Comparison of ENCODE assay signal across 9 cellular contexts in the genomic region with DNA sequence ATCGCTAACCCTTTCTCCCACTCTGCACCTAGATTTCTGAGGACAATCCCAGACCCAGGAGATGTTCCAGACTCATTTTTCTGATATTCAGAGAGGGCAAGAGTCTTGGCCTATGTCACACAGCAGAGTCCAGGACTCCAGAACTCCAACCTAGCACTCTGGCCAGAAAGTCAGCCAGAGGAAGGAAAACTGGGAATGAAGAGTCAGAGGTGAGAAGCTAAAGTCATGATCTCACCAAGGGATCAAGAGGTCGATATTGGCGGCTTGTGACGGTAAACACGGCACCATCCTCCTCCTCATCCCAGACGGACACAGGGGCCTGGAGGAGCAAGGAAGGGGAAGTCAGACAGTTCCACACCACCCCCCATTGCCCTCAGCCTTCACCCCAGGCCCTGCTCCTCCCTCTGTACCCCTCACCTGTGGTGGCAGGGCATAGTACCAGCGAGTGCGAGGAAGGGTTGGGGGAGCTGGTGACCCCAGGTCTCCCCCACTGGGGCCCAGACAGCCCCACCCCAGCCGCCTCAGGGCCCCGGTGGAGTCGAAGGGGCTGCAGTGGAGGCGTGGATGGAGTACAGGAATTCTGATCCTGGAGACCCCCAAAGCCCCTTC. TPM values are rescaled to one million over a fixed set of nuclear protein-coding genes. Genes with fewer than 3 reads are reported as not detected.
DNase-seq lines count a peak whose midpoint lies in the region; ATAC-seq and TF ChIP-seq lines count a peak whose summit lies in the region.
"Had no signal": no experiment of that assay in that cellular context is flagged by ENCODE, and none has a peak within 500 bp of the region (broad histone marks: within the 10 kb centered on the region; RNA-seq: fewer than 3 reads in every experiment).

No MANE protein-coding gene starts in this region.

- POLR2A ChIA-PET in T-cell (lab: Charles Lee): interaction anchor here (1.2 to 1.9 kb wide), 2 partner anchors 12 to 15 kb away, joined by 4 to 6 read pairs; no protein-coding TSS in a partner anchor

- H4K20me1 ChIP-seq in DOHH2 (ENCODE audit: control insufficient read depth, insufficient read depth, low read depth, low read length): no peaks in the 10 kb centered on the region

- peaks cover 17% of the 10 kb centered on the region for H3F3A ChIP-seq in DOHH2 (ENCODE audit: control insufficient read depth, insufficient read depth)

- H3K9me2 ChIP-seq in DOHH2 (replicated peaks; ENCODE audit: control insufficient read depth, low read length): no peaks in the 10 kb centered on the region

- peaks cover 35% of the 10 kb centered on the region for H3K79me2 ChIP-seq in DOHH2 (ENCODE audit: control insufficient read depth, low read length)

- H3K36me3 ChIP-seq in DOHH2 (ENCODE audit: control insufficient read depth, low read length) (peaks cover 60% of the 10 kb centered on the region), prostate gland (peaks cover 0 to 3% of the 10 kb centered on the region in 2 donors)

- H3K9me3 Mint-ChIP-seq in T-cell: no peaks in the 10 kb centered on the region

- TF ChIP-seq POLR2A in prostate gland (IDR thresholded peaks at IDR 0.05): no peak

- peak overlapping the region; percentile 98 for H3K4me2 ChIP-seq in DOHH2 (ENCODE audit: low read length)

- DNase-seq in T-cell (no peak), fibroblast of pulmonary artery (ENCODE audit: low read depth) (no peak), prostate gland (ENCODE audit: low spot score) (no peak), NCI-H510A (lab: John Stamatoyannopoulos, UW) (no peak), G401 (ENCODE audit: low spot score) (no peak)
- DNase-seq: activated CD8-positive, alpha-beta memory T cell treated with anti-CD3 and anti-CD28 coated beads, Interleukin-2, amount 50 U/mL, for 4 hours had no signal

- peak overlapping the region; percentile 53 to 99 (median 63) for H3K4me3 Mint-ChIP-seq in T-cell

- CTCF ChIA-PET in T-cell (lab: Charles Lee): interaction anchor here in 1 of 2 donors (0.6 to 1.2 kb wide), 3 partner anchors 8 to 102 kb away, joined by 3 to 6 read pairs (median 3); a partner anchor contains a TSS

- H3K27me3 ChIP-seq in DOHH2 (ENCODE audit: control insufficient read depth, low read length): no peaks in the 10 kb centered on the region
- H3K27me3 ChIP-seq in prostate gland (replicated peaks; ENCODE audit: insufficient read depth): no peaks in the 10 kb centered on the region

- peak overlapping the region; percentile 95 for H3K4me3 ChIP-seq in DOHH2 (ENCODE audit: low read length)
- H3K4me3 ChIP-seq in fibroblast of pulmonary artery (replicated peaks; ENCODE audit: low read depth, low read length): peak overlapping the region; percentile 81
- peak overlapping the region; percentile 64 to 70 for H3K4me3 ChIP-seq in prostate gland

- intact Hi-C loops in prostate gland (cut with DNase I): no loop called here

- peak overlapping the region; percentile 85 to 87 for H3K27ac Mint-ChIP-seq in T-cell

- in situ Hi-C loops in G401 (cut with HindIII; ENCODE audit: low sequenced_read_pairs): no loop called here

- H3K4me1 Mint-ChIP-seq in T-cell: peaks cover 29 to 51% (median 37%) of the 10 kb centered on the region in 3 donors

- peaks cover 32% of the 10 kb centered on the region for H3K36me3 Mint-ChIP-seq in T-cell

- TF ChIP-seq CTCF in DOHH2 (IDR thresholded peaks at IDR 0.05; ENCODE audit: low read depth, low read length, poor library complexity, severe bottlenecking): no peak
- TF ChIP-seq CTCF in fibroblast of pulmonary artery (IDR thresholded peaks at IDR 0.05; ENCODE audit: low read length, missing control alignments): no peak
- TF ChIP-seq CTCF in prostate gland (IDR thresholded peaks at IDR 0.05): no peak

- H3K4me1 ChIP-seq in DOHH2 (ENCODE audit: control insufficient read depth, low read length) (peaks cover 20% of the 10 kb centered on the region), prostate gland (replicated peaks) (peaks cover 4% of the 10 kb centered on the region)

- H3K27ac ChIP-seq in DOHH2 (ENCODE audit: low read depth, low read length) (0 out of 2 replicates have a peak overlapping the region, but pooled peaks have one; percentile 23), prostate gland (peak overlapping the region; percentile 95 to 96)

- H3K27me3 Mint-ChIP-seq in T-cell: no peaks in the 10 kb centered on the region

- no peaks in the 10 kb centered on the region for H3K9me3 ChIP-seq in DOHH2 (ENCODE audit: control insufficient read depth, insufficient read depth, low read length)
- no peaks in the 10 kb centered on the region for H3K9me3 ChIP-seq in prostate gland

- 58% methylated on average over 12 of the region's 12 CpGs for WGBS in prostate gland

- no peak for ATAC-seq in T-cell (replicated peaks in 1 of 4)
- no peak for ATAC-seq in HG03521 (IDR thresholded peaks at IDR 0.05; ENCODE audit: unreplicated experiment)
- ATAC-seq in GM18867 (IDR thresholded peaks at IDR 0.05; ENCODE audit: unreplicated experiment): no peak

RNA-seq across cellular contexts. Expression of a gene that starts 1.8 kb away (rescaled TPM):
- 10 to 100 TPM; 55.9 to 72.0 (median 66.0) TPM for total RNA-seq in T-cell
- total RNA-seq in prostate gland: 100 to 1,000 TPM in 1 of 2 donors, 10 to 100 TPM in 1; 98.7 to 107 TPM
- 58.4 and 62.4 TPM in 2 replicates for total RNA-seq in G401 (2014; rRNA removed; shearing (Covaris generic))

RNA-seq across cellular contexts. Expression of a gene that starts 7.5 kb away (rescaled TPM):
- total RNA-seq in T-cell (10 to 100 TPM; 16.1 to 51.4 (median 40.5) TPM), prostate gland (10 to 100 TPM; 24.1 to 59.7 TPM)
- 131 and 154 TPM in 2 replicates for total RNA-seq in G401 (2014; rRNA removed; shearing (Covaris generic))

RNA-seq across cellular contexts. Expression of a gene that starts 7.9 kb away (rescaled TPM):
- total RNA-seq in T-cell (10 to 100 TPM; 38.3 to 74.4 (median 60.4) TPM), prostate gland (10 to 100 TPM; 41.3 to 47.2 TPM)
- total RNA-seq in G401 (2014; rRNA removed; shearing (Covaris generic)): 91.6 and 107 TPM in 2 replicates

RNA-seq across cellular contexts. Expression of a gene that starts 17.0 kb away (rescaled TPM):
- 100 to 1,000 TPM; 224 to 271 (median 254) TPM for total RNA-seq in T-cell
- total RNA-seq in prostate gland: 100 to 1,000 TPM; 190 to 192 TPM
- 29.8 and 32.7 TPM in 2 replicates for total RNA-seq in G401 (2014; rRNA removed; shearing (Covaris generic))

RNA-seq across cellular contexts. Expression of a gene that starts 20.0 kb away (rescaled TPM):
- total RNA-seq in T-cell: 10 to 100 TPM; 12.2 to 47.2 (median 40.4) TPM
- total RNA-seq in prostate gland: 10 to 100 TPM; 15.8 to 21.4 TPM
- total RNA-seq in G401 (2014; rRNA removed; shearing (Covaris generic)): 0.61 and 1.9 TPM in 2 replicates
